ENCODE assay signal across 10 cellular contexts in the genomic region with DNA sequence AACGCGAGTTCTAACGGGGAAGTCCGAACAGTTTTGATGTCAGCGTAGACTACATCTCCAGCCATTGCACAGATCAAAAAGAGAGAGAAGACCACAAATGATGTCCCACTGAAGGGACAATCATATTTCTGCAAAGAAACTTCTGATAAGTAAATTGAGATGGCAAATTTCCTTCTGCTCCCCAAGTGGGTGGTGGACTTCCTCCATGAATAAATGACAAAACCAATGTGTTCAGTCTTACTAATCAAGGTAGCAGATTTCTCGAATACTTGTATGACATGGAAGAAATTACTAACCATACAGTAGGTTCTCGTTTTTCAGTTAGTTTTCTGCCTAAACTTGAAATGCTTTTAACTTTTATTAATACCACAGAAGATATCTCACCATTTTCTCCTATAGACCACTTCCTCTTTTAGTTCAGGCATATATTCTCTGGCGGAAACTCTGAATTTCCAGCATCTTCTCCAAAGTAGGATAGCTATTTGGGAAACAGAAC. TPM values are rescaled to one million over a fixed set of nuclear protein-coding genes. Genes with fewer than 3 reads are reported as not detected.
DNase-seq lines count a peak whose midpoint lies in the region; ATAC-seq and TF ChIP-seq lines count a peak whose summit lies in the region.
"Had no signal": no experiment of that assay in that cellular context is flagged by ENCODE, and none has a peak within 500 bp of the region (broad histone marks: within the 10 kb centered on the region; RNA-seq: fewer than 3 reads in every experiment).

TSS of gene CLECL1 (minus strand) at position 132 of the 496 bp plus-strand sequence.

- peak within 1 kb of the TSS; percentile 19 to 34 for H3K9ac ChIP-seq in mucosa of rectum (ENCODE audit: low read depth in 1 of 2, low read length in 2 of 2)

- H3K4me3 ChIP-seq in mucosa of rectum (ENCODE audit: low read length in 2 of 2) (peak within 1 kb of the TSS; percentile 10 to 58), upper lobe of left lung (no peak within 1 kb of the TSS), foreskin fibroblast (ENCODE audit: low read depth in 1 of 2, low read length in 2 of 2) (no peak within 1 kb of the TSS)
- H3K4me3 ChIP-seq: hepatocyte had no signal

- H3K9me3 ChIP-seq in mucosa of rectum (ENCODE audit: control insufficient read depth in 2 of 2, low read length in 2 of 2) (no peaks in the 10 kb centered on the region), upper lobe of left lung (no peaks in the 10 kb centered on the region)

- DNase-seq in OCI-M1 (lab: John Stamatoyannopoulos, UW) (peak; percentile 80), upper lobe of left lung (no peak), foreskin fibroblast (no peak)
- no peak for DNase-seq in activated CD8-positive, alpha-beta memory T cell treated with anti-CD3 and anti-CD28 coated beads, Interleukin-2, amount 50 U/mL, for 48 hours
- DNase-seq: brain microvascular endothelial cell had no signal

- peak; percentile 53 for ATAC-seq in GM18502 (IDR thresholded peaks at IDR 0.05; ENCODE audit: poor library complexity, unreplicated experiment)
- ATAC-seq in HG02642 (IDR thresholded peaks at IDR 0.05; ENCODE audit: poor library complexity, unreplicated experiment) = peak; percentile 42
- ATAC-seq in upper lobe of left lung (ENCODE audit: low FRiP score in 2 of 2) = no peak
- ATAC-seq in HG03521 (IDR thresholded peaks at IDR 0.05; ENCODE audit: unreplicated experiment) = no peak

- H3K4me1 ChIP-seq in mucosa of rectum (ENCODE audit: control insufficient read depth in 2 of 2, insufficient read depth in 2 of 2, low read length in 2 of 2) = no peaks in the 10 kb centered on the region
- peaks cover 1 to 9% (median 9%) of the 10 kb centered on the region in 4 donors for H3K4me1 ChIP-seq in upper lobe of left lung

- TF ChIP-seq POLR2A in upper lobe of left lung (IDR thresholded peaks at IDR 0.05) = no peak

- TF ChIP-seq CTCF in upper lobe of left lung (IDR thresholded peaks at IDR 0.05) (no peak), foreskin fibroblast (IDR thresholded peaks at IDR 0.05; ENCODE audit: low read depth, low read length) (no peak)

- no peak for TF ChIP-seq EP300 in upper lobe of left lung (IDR thresholded peaks at IDR 0.05)

- H3K27me3 ChIP-seq in mucosa of rectum (ENCODE audit: control insufficient read depth in 2 of 2, insufficient read depth in 2 of 2, low read length in 2 of 2) (no peaks in the 10 kb centered on the region), upper lobe of left lung (no peaks in the 10 kb centered on the region)
- H3K27me3 ChIP-seq: brain microvascular endothelial cell, hepatocyte had no signal

- 69 to 72% methylated on average over 8 of the region's 8 CpGs for WGBS in upper lobe of left lung, 2 donors

- H3K27ac ChIP-seq in mucosa of rectum (ENCODE audit: low read depth in 2 of 2, low read length in 2 of 2) = peak within 1 kb of the TSS; percentile 70 to 71
- peak within 1 kb of the TSS in 1 of 4 donors; percentile 13 for H3K27ac ChIP-seq in upper lobe of left lung
- H3K27ac ChIP-seq: brain microvascular endothelial cell, hepatocyte had no signal

- H3K36me3 ChIP-seq in mucosa of rectum (ENCODE audit: control insufficient read depth in 2 of 2, insufficient read depth in 2 of 2, low read length in 2 of 2) (no peaks in the 10 kb centered on the region), upper lobe of left lung (no peaks in the 10 kb centered on the region)
- H3K36me3 ChIP-seq: brain microvascular endothelial cell had no signal

RNA-seq across cellular contexts. Expression of gene CLECL1, which starts in this region (rescaled TPM):
- 10 to 100 TPM in 1 of 6 donors, 1 to 10 TPM in 1, under 1 TPM in 1, not detected in 3; 0.98 to 33.5 (median 1.0) TPM for total RNA-seq in upper lobe of left lung
- total RNA-seq: hepatocyte had no signal

Comparison
In these comparisons a context has a peak if more than half of its experiments do, and no peak if none do; other contexts are left out.
1. ATAC-seq: peak in GM18502 (single experiment) and HG02642 (single experiment); none in upper lobe of left lung (0 of 2) and HG03521 (single experiment).
2. H3K4me3 ChIP-seq: peak in mucosa of rectum (2 of 2); none in upper lobe of left lung (0 of 4) and foreskin fibroblast (0 of 2).